ENCODE assay signal across 8 cellular contexts in genomic region chr3:42601898-42602581, GRCh38. TPM values are rescaled to one million over a fixed set of nuclear protein-coding genes. Genes with fewer than 3 reads are reported as not detected.
DNase-seq lines count a peak whose midpoint lies in the region; ATAC-seq and TF ChIP-seq lines count a peak whose summit lies in the region.

No MANE protein-coding gene starts in this region.

- H3K4me3 ChIP-seq in Panc1 (ENCODE audit: low read depth in 2 of 2, low read length in 2 of 2) (peak overlapping the region; percentile 88 to 97), endocrine pancreas (ENCODE audit: control insufficient read depth, insufficient read depth, low read length) (peak overlapping the region; percentile 98), prostate gland (peak overlapping the region; percentile 75 to 77)

- POLR2A ChIA-PET in Panc1 (lab: Charles Lee), result no interaction called here

- TSS peak; percentile 83 for BruUV-seq in Panc1 (replicated peaks; lab: Mats Ljungman, UMichigan)

- no peak for TF ChIP-seq POLR2A in prostate gland (IDR thresholded peaks at IDR 0.05)

- H3K27me3 ChIP-seq in Panc1 (ENCODE audit: control insufficient read depth, insufficient read depth, low read length) (no peaks in the 10 kb centered on the region), endocrine pancreas (ENCODE audit: control insufficient read depth, insufficient read depth, low read length) (no peaks in the 10 kb centered on the region), prostate gland (replicated peaks; ENCODE audit: insufficient read depth) (no peaks in the 10 kb centered on the region)

- ATAC-seq in Panc1 (no peak), GM18907 (IDR thresholded peaks at IDR 0.05; ENCODE audit: unreplicated experiment) (no peak), GM19463 (IDR thresholded peaks at IDR 0.05; ENCODE audit: unreplicated experiment) (no peak)

- no peaks in the 10 kb centered on the region for H3K9me3 ChIP-seq in Panc1 (ENCODE audit: control insufficient read depth, insufficient read depth, low read depth, low read length)
- no peaks in the 10 kb centered on the region for H3K9me3 ChIP-seq in endocrine pancreas (ENCODE audit: control insufficient read depth, low read length)
- H3K9me3 ChIP-seq in prostate gland, result no peaks in the 10 kb centered on the region

- H3K27ac ChIP-seq in Panc1 (ENCODE audit: low read length), result peak overlapping the region; percentile 90
- H3K27ac ChIP-seq in prostate gland, result peak overlapping the region; percentile 92 to 96

- peak overlapping the region; percentile 41 for H3K9ac ChIP-seq in endocrine pancreas (ENCODE audit: control insufficient read depth, insufficient read depth, low read length)

- peak; percentile 48 for DNase-seq in NOMO-1 treated with DMSO at 0.1 percent for 48 hours (lab: John Stamatoyannopoulos, UW; ENCODE audit: unreplicated experiment)
- DNase-seq in NOMO-1 treated with dmso at 0.1 percent for 144 hours (lab: John Stamatoyannopoulos, UW; ENCODE audit: unreplicated experiment), result no peak
- no peak for DNase-seq in Panc1 (ENCODE audit: low read depth, low spot score)
- no peak for DNase-seq in prostate gland (ENCODE audit: low spot score)
- no peak for DNase-seq in middle frontal gyrus (ENCODE audit: extremely low spot score, low spot score)

- CTCF ChIA-PET in Panc1 (lab: Charles Lee), result no interaction called here

- intact Hi-C loops in Panc1 (cut with micrococcal nuclease; ENCODE audit: unreplicated experiment), result no loop called here
- intact Hi-C loops in prostate gland (cut with DNase I), result loop anchor here (2.0 kb wide), 1 partner anchor 51 kb away; the partner anchor contains the start of gene ZBTB47

- 38% methylated on average over 9 of the region's 9 CpGs for WGBS in prostate gland

- H3K4me1 ChIP-seq in Panc1 (ENCODE audit: control insufficient read depth, insufficient read depth, low read length) (peaks cover 8% of the 10 kb centered on the region; the same call in 1 of the 2 replicates), endocrine pancreas (ENCODE audit: control insufficient read depth, insufficient read depth, low read length) (peaks cover 23% of the 10 kb centered on the region), prostate gland (replicated peaks) (peaks cover 4% of the 10 kb centered on the region)

- in situ Hi-C loops in Panc1 (cut with HindIII; ENCODE audit: low pct_unique_long_range_greater_than_20kb, low sequenced_read_pairs), result no loop called here

- H3K36me3 ChIP-seq in Panc1 (ENCODE audit: control insufficient read depth, insufficient read depth, low read length) (no peaks in the 10 kb centered on the region; the same call in none of the 2 replicates), endocrine pancreas (ENCODE audit: control insufficient read depth, insufficient read depth, low read length) (no peaks in the 10 kb centered on the region), prostate gland (no peaks in the 10 kb centered on the region)

- TF ChIP-seq CTCF in Panc1 (IDR thresholded peaks at IDR 0.05) (no peak), prostate gland (IDR thresholded peaks at IDR 0.05) (peak in 2 of 4 experiments; percentile 8 to 27)

RNA-seq across cellular contexts. Expression of gene NKTR, which starts 1.6 kb away (rescaled TPM):
- total RNA-seq in Panc1 (2021; ENCODE audit: unreplicated experiment) (39.0 TPM), prostate gland (10 to 100 TPM; 42.2 to 91.6 TPM)
- polyA plus RNA-seq in Panc1 (2012; ENCODE audit: insufficient read length), result 11.0 TPM

RNA-seq across cellular contexts. Expression of gene SS18L2, which starts 11.4 kb away (rescaled TPM):
- 27.5 TPM for total RNA-seq in Panc1 (2021; ENCODE audit: unreplicated experiment)
- polyA plus RNA-seq in Panc1 (2012; ENCODE audit: insufficient read length), result 14.3 TPM
- total RNA-seq in prostate gland, result 10 to 100 TPM; 23.0 to 43.3 TPM

RNA-seq across cellular contexts. Expression of gene SEC22C, which starts 20.3 kb away (rescaled TPM):
- total RNA-seq in Panc1 (2021; ENCODE audit: unreplicated experiment), result 45.9 TPM
- polyA plus RNA-seq in Panc1 (2012; ENCODE audit: insufficient read length), result 25.3 TPM
- 100 to 1,000 TPM in 1 of 2 donors, 10 to 100 TPM in 1; 78.0 to 120 TPM for total RNA-seq in prostate gland

RNA-seq across cellular contexts. Expression of gene ZBTB47, which starts 51.5 kb away (rescaled TPM):
- total RNA-seq in Panc1 (2021; ENCODE audit: unreplicated experiment), result 3.6 TPM
- 4.5 TPM for polyA plus RNA-seq in Panc1 (2012; ENCODE audit: insufficient read length)
- 10 to 100 TPM; 22.1 to 38.0 TPM for total RNA-seq in prostate gland
